Comparison of ENCODE assay signal across 16 cellular contexts in the genomic region with DNA sequence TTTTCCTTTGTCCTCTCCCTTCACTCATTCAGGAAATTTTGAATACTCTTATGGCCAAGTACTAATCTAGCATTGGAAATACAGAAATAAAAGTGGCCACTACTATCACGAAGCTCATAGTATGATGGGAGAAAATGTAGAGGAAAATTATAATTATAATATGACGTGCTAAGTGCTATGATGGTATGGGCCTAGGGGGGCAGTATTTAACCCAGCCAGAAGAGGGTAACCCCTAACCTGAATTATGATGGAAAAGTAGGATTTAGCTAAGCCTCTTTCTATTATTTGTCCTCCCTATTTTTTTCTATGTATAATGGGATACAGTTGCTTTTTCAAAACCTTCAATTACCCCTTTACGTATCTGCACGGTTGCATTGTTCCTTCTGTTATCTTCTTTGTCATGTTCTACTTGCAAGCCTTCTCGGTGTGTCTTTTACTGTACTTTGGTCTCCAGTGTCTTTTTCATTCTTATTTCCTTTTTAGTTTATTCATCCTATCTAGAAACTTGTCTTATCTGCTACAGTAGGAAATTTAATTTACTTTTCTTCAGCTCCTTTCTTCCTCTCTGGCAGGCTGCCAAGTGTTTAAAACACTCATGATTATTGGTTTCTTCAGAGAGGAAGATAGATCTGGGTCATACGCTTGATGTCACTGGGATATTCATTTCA.
DNase-seq lines count a peak whose midpoint lies in the region; ATAC-seq and TF ChIP-seq lines count a peak whose summit lies in the region.
"Had no signal": no experiment of that assay in that cellular context is flagged by ENCODE, and none has a peak within 500 bp of the region (broad histone marks: within the 10 kb centered on the region; RNA-seq: fewer than 3 reads in every experiment).

No MANE protein-coding gene starts in this region.

- no peaks in the 10 kb centered on the region for H3K9me2 ChIP-seq in GM23338 (ENCODE audit: insufficient read depth)
- H3K9me2 ChIP-seq: SK-N-SH had no signal

- 0 out of 2 replicates have a peak, but pooled peaks have one; percentile 24 for TF ChIP-seq CTCF in A673 (conservative IDR thresholded peaks at IDR 0.05; ENCODE audit: low read depth, low read length)
- peak; percentile 25 to 35; a peak in 2 of 4 replicates for TF ChIP-seq CTCF in GM23338 (conservative IDR thresholded peaks at IDR 0.05; ENCODE audit: low read depth in 2 of 2)
- TF ChIP-seq CTCF in colonic mucosa (IDR thresholded peaks at IDR 0.05), result no peak

- no peaks in the 10 kb centered on the region for H3K79me2 ChIP-seq in GM23338 (replicated peaks; ENCODE audit: insufficient read depth)

- ATAC-seq in GM23338 (no peak), HG03354 (IDR thresholded peaks at IDR 0.05; ENCODE audit: poor library complexity, severe bottlenecking, unreplicated experiment) (no peak), GM18519 (IDR thresholded peaks at IDR 0.05; ENCODE audit: low FRiP score, unreplicated experiment) (no peak), sciatic nerve (no peak)
- no peak for ATAC-seq in effector memory CD8-positive, alpha-beta T cell (replicated peaks)

- H3K27me3 Mint-ChIP-seq in GM23338 (ENCODE audit: insufficient read depth, low read depth, poor library complexity), result no peaks in the 10 kb centered on the region
- H3K27me3 Mint-ChIP-seq in effector memory CD8-positive, alpha-beta T cell, result no peaks in the 10 kb centered on the region

- no peak overlapping the region for H3K4me3 Mint-ChIP-seq in GM23338
- no peak overlapping the region for H3K4me3 Mint-ChIP-seq in effector memory CD8-positive, alpha-beta T cell
- H3K4me3 Mint-ChIP-seq: nephron had no signal

- no peak overlapping the region for H2AFZ ChIP-seq in GM23338

- H3K36me3 ChIP-seq in A673 (ENCODE audit: insufficient read depth, low read length, poor library complexity, severe bottlenecking), result no peaks in the 10 kb centered on the region
- H3K36me3 ChIP-seq in GM23338 (ENCODE audit: insufficient read depth), result no peaks in the 10 kb centered on the region
- H3K36me3 ChIP-seq in colonic mucosa, result no peaks in the 10 kb centered on the region
- H3K36me3 ChIP-seq: thoracic aorta, WERI-Rb-1 had no signal

- POLR2A ChIA-PET in A673 (lab: Charles Lee; ENCODE audit: low non-redundant PET), result no interaction called here

- intact Hi-C loops in A673 (cut with micrococcal nuclease; ENCODE audit: unreplicated experiment) (no loop called here), colonic mucosa (cut with DNase I) (no loop called here), sciatic nerve (cut with DNase I) (loop anchor here (5.0 kb wide), 1 partner anchor 737 kb away; no protein-coding TSS in a partner anchor)

- H3K4me1 ChIP-seq in A673 (ENCODE audit: insufficient read depth, low read length, poor library complexity, severe bottlenecking) (peaks cover 16% of the 10 kb centered on the region), GM23338 (ENCODE audit: insufficient read depth) (no peaks in the 10 kb centered on the region), colonic mucosa (peaks cover 4% of the 10 kb centered on the region)
- H3K4me1 ChIP-seq: BLaER1 treated with 17β-estradiol and CSF1 and Interleukin-3, amounts not matched to agents 10 nM and 100 nM had no signal

- no peaks in the 10 kb centered on the region for H3K4me1 Mint-ChIP-seq in GM23338
- H3K4me1 Mint-ChIP-seq in effector memory CD8-positive, alpha-beta T cell (ENCODE audit: low read depth in 2 of 2), result peaks cover 18 to 38% of the 10 kb centered on the region in 2 donors

- no peaks in the 10 kb centered on the region for H3K27me3 ChIP-seq in A673 (replicated peaks; ENCODE audit: insufficient read depth, low read depth, low read length, poor library complexity)
- no peaks in the 10 kb centered on the region for H3K27me3 ChIP-seq in GM23338 (ENCODE audit: insufficient read depth)
- H3K27me3 ChIP-seq in colonic mucosa, result no peaks in the 10 kb centered on the region
- H3K27me3 ChIP-seq: BLaER1 treated with 17β-estradiol and CSF1 and Interleukin-3, amounts not matched to agents 10 nM and 100 nM had no signal

- CTCF ChIA-PET in A673 (lab: Charles Lee), result no interaction called here

- H3K9me3 Mint-ChIP-seq in GM23338, result no peaks in the 10 kb centered on the region
- no peaks in the 10 kb centered on the region for H3K9me3 Mint-ChIP-seq in effector memory CD8-positive, alpha-beta T cell

- H3K36me3 Mint-ChIP-seq in GM23338 (ENCODE audit: low read depth), result no peaks in the 10 kb centered on the region
- H3K36me3 Mint-ChIP-seq in effector memory CD8-positive, alpha-beta T cell (ENCODE audit: insufficient read depth), result peaks cover 4% of the 10 kb centered on the region

- no peaks in the 10 kb centered on the region for H3K9me3 ChIP-seq in A673 (ENCODE audit: low read depth, low read length, poor library complexity, severe bottlenecking)
- H3K9me3 ChIP-seq in colonic mucosa, result no peaks in the 10 kb centered on the region
- H3K9me3 ChIP-seq: SK-N-SH, thoracic aorta had no signal

- H3K4me3 ChIP-seq in A673 (ENCODE audit: low read depth, low read length, poor library complexity, severe bottlenecking) (no peak overlapping the region), GM23338 (no peak overlapping the region), colonic mucosa (no peak overlapping the region)
- H3K4me3 ChIP-seq: BLaER1 treated with 17β-estradiol and CSF1 and Interleukin-3, amounts not matched to agents 10 nM and 100 nM; thoracic aorta had no signal

- H3K27ac ChIP-seq in A673 (ENCODE audit: low read depth, low read length, poor library complexity, severe bottlenecking) (no peak overlapping the region), GM23338 (ENCODE audit: low read depth) (no peak overlapping the region), colonic mucosa (peak overlapping the region; percentile 49)
- H3K27ac ChIP-seq: BLaER1 treated with 17β-estradiol and CSF1 and Interleukin-3, amounts not matched to agents 10 nM and 100 nM; thoracic aorta; WERI-Rb-1 had no signal

- H4K20me1 ChIP-seq in GM23338 (replicated peaks; ENCODE audit: insufficient read depth), result no peaks in the 10 kb centered on the region
- H4K20me1 ChIP-seq: BLaER1 treated with 17β-estradiol and CSF1 and Interleukin-3, amounts not matched to agents 10 nM and 100 nM had no signal

- H3K4me2 ChIP-seq in GM23338, result no peak overlapping the region
- H3K4me2 ChIP-seq: BLaER1 treated with 17β-estradiol and CSF1 and Interleukin-3, amounts not matched to agents 10 nM and 100 nM; SK-N-SH had no signal

- BruUV-seq in A673 (replicated peaks; lab: Mats Ljungman, UMichigan), result no TSS peak

- no peaks in the 10 kb centered on the region for H3F3A ChIP-seq in GM23338 (replicated peaks; ENCODE audit: low read depth)

- no peak overlapping the region for H3K27ac Mint-ChIP-seq in GM23338
- peak overlapping the region in 1 of 2 donors; percentile 18 for H3K27ac Mint-ChIP-seq in effector memory CD8-positive, alpha-beta T cell
- H3K27ac Mint-ChIP-seq: nephron had no signal

- peak; percentile 69 for DNase-seq in A673 (ENCODE audit: low spot score)
- peak; percentile 13 for DNase-seq in GM23338 (ENCODE audit: low spot score)
- DNase-seq in NCI-H2227 treated with DMSO at 0.1 percent for 48 hours (lab: John Stamatoyannopoulos, UW), result peak; percentile 99
- DNase-seq in colonic mucosa, result peak; percentile 78
- no peak for DNase-seq in effector memory CD8-positive, alpha-beta T cell
- no peak for DNase-seq in sciatic nerve (ENCODE audit: low spot score)
- DNase-seq: NCI-H1930; retina; stimulated activated CD4-positive, alpha-beta T cell treated with anti-CD3 and anti-CD28 coated beads, Interleukin-2, amount 100 ng/mL, for 24 hours; WERI-Rb-1 had no signal

- H3K9ac ChIP-seq in colonic mucosa (ENCODE audit: low read depth in 2 of 2, low read length in 2 of 2), result no peak overlapping the region
- H3K9ac ChIP-seq: BLaER1 treated with 17β-estradiol and CSF1 and Interleukin-3, amounts not matched to agents 10 nM and 100 nM; SK-N-SH had no signal

TF ChIP-seq in GM23338, 12 proteins besides CTCF, POLR2A, EP300 and RAD21 (continues in another document):
- TF ChIP-seq ETS1 (IDR thresholded peaks at IDR 0.05) (no peak), POLR2AphosphoS5 (IDR thresholded peaks at IDR 0.05; ENCODE audit: low read depth) (no peak), REST (IDR thresholded peaks at IDR 0.05; ENCODE audit: unreplicated experiment) (no peak), ZNF331 (CRISPR knock-in tag; IDR thresholded peaks at IDR 0.05; ENCODE audit: low read depth) (no peak), CREB1 (CRISPR knock-in tag; IDR thresholded peaks at IDR 0.05; ENCODE audit: low read depth) (no peak), EZH2phosphoT487 (IDR thresholded peaks at IDR 0.05; ENCODE audit: unreplicated experiment) (no peak)

Comparison
In these comparisons a context has a peak if more than half of its experiments do, and no peak if none do; other contexts are left out.
1. DNase-seq: peak in A673 (single experiment), GM23338 (single experiment), NCI-H2227 treated with DMSO at 0.1 percent for 48 hours (single experiment) and colonic mucosa (single experiment); none in effector memory CD8-positive, alpha-beta T cell (0 of 3) and sciatic nerve (single experiment).